Comparison of ENCODE assay signal across 1 cellular context in the genomic region with DNA sequence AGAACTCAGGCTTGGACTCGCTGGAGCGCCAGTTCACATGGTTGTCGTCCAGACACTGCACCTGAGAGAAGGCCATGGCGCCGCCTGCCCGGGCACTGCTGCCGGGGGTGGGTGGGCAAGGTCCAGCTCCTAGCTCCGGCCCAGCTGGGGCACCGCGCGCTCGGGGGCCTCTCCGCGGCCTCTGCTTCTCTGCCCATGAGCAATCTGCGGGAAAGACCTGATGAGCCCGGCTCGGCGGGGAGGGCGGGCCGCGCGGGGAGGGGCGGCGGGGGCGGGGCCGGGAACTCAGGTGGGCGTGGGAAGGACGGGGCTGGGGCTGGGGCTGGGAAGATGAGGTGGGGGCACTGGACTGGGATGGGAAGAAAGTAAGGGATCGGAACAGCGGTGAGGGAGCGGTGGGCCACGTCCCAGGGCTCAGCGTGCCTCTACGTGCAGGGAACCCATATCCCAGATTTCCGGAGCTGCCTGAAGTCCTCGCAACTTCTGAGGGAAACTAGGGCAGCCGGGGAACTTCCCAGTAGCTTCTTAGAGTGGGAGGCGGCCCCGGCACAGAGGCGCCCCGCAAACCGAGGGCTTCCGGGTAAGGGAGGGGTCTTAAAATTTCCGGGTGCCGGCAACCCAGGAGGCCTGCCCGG.
TF ChIP-seq lines count a peak whose summit lies in the region.

No MANE protein-coding gene starts in this region.

TF ChIP-seq in A549, 52 proteins besides CTCF, POLR2A, EP300 and RAD21 (continued from another document):
- TF ChIP-seq, protein P1, sequence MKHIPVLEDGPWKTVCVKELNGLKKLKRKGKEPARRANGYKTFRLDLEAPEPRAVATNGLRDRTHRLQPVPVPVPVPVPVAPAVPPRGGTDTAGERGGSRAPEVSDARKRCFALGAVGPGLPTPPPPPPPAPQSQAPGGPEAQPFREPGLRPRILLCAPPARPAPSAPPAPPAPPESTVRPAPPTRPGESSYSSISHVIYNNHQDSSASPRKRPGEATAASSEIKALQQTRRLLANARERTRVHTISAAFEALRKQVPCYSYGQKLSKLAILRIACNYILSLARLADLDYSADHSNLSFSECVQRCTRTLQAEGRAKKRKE (CRISPR knock-in tag; IDR thresholded peaks at IDR 0.05; ENCODE audit: low read depth): no peak
- TF ChIP-seq TFCP2L1 (CRISPR knock-in tag; IDR thresholded peaks at IDR 0.05): peak; percentile 43; the same call in 1 of the 2 replicates
- TF ChIP-seq, protein P2, sequence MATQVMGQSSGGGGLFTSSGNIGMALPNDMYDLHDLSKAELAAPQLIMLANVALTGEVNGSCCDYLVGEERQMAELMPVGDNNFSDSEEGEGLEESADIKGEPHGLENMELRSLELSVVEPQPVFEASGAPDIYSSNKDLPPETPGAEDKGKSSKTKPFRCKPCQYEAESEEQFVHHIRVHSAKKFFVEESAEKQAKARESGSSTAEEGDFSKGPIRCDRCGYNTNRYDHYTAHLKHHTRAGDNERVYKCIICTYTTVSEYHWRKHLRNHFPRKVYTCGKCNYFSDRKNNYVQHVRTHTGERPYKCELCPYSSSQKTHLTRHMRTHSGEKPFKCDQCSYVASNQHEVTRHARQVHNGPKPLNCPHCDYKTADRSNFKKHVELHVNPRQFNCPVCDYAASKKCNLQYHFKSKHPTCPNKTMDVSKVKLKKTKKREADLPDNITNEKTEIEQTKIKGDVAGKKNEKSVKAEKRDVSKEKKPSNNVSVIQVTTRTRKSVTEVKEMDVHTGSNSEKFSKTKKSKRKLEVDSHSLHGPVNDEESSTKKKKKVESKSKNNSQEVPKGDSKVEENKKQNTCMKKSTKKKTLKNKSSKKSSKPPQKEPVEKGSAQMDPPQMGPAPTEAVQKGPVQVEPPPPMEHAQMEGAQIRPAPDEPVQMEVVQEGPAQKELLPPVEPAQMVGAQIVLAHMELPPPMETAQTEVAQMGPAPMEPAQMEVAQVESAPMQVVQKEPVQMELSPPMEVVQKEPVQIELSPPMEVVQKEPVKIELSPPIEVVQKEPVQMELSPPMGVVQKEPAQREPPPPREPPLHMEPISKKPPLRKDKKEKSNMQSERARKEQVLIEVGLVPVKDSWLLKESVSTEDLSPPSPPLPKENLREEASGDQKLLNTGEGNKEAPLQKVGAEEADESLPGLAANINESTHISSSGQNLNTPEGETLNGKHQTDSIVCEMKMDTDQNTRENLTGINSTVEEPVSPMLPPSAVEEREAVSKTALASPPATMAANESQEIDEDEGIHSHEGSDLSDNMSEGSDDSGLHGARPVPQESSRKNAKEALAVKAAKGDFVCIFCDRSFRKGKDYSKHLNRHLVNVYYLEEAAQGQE (IDR thresholded peaks at IDR 0.05): no peak
- TF ChIP-seq HOXA7 (CRISPR knock-in tag; IDR thresholded peaks at IDR 0.05): no peak
- TF ChIP-seq SMC3 (IDR thresholded peaks at IDR 0.05): no peak
- TF ChIP-seq, protein P3, sequence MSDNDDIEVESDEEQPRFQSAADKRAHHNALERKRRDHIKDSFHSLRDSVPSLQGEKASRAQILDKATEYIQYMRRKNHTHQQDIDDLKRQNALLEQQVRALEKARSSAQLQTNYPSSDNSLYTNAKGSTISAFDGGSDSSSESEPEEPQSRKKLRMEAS (IDR thresholded peaks at IDR 0.05): no peak
- no peak for TF ChIP-seq FOXS1 (CRISPR knock-in tag; IDR thresholded peaks at IDR 0.05)
- TF ChIP-seq GATA3 (IDR thresholded peaks at IDR 0.05; ENCODE audit: borderline replicate concordance): no peak
- TF ChIP-seq, protein P4, sequence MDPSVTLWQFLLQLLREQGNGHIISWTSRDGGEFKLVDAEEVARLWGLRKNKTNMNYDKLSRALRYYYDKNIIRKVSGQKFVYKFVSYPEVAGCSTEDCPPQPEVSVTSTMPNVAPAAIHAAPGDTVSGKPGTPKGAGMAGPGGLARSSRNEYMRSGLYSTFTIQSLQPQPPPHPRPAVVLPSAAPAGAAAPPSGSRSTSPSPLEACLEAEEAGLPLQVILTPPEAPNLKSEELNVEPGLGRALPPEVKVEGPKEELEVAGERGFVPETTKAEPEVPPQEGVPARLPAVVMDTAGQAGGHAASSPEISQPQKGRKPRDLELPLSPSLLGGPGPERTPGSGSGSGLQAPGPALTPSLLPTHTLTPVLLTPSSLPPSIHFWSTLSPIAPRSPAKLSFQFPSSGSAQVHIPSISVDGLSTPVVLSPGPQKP (IDR thresholded peaks at IDR 0.05; ENCODE audit: low read depth, low read length): no peak
- TF ChIP-seq ESRRA (IDR thresholded peaks at IDR 0.05; ENCODE audit: borderline replicate concordance, low read length): 0 out of 2 replicates have a peak, but pooled peaks have one; percentile 1
- TF ChIP-seq NPAS2 (CRISPR knock-in tag; IDR thresholded peaks at IDR 0.05; ENCODE audit: borderline replicate concordance): no peak
- TF ChIP-seq ZFP36 (IDR thresholded peaks at IDR 0.05; ENCODE audit: borderline replicate concordance, partially characterized antibody): peak; percentile 98
- TF ChIP-seq CEBPB (IDR thresholded peaks at IDR 0.05): no peak
- TF ChIP-seq, protein P5, sequence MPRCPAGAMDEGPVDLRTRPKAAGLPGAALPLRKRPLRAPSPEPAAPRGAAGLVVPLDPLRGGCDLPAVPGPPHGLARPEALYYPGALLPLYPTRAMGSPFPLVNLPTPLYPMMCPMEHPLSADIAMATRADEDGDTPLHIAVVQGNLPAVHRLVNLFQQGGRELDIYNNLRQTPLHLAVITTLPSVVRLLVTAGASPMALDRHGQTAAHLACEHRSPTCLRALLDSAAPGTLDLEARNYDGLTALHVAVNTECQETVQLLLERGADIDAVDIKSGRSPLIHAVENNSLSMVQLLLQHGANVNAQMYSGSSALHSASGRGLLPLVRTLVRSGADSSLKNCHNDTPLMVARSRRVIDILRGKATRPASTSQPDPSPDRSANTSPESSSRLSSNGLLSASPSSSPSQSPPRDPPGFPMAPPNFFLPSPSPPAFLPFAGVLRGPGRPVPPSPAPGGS (IDR thresholded peaks at IDR 0.05): no peak
- TF ChIP-seq KDM5A (IDR thresholded peaks at IDR 0.05): no peak
- no peak for TF ChIP-seq CHD4 (IDR thresholded peaks at IDR 0.05; ENCODE audit: borderline replicate concordance)
- no peak for TF ChIP-seq RNF2 (IDR thresholded peaks at IDR 0.05; ENCODE audit: borderline replicate concordance, low read depth)
